ENCODE assay signal across 1 cellular context in genomic region chr6:32752580-32752979, GRCh38.
A peak's percentile ranks its signal among the peaks of the same experiment; 100 is the strongest.
TF ChIP-seq lines count a peak whose summit lies in the region.

No MANE protein-coding gene starts in this region.

TF ChIP-seq in K562, 482 proteins besides CTCF, POLR2A, EP300 and RAD21 (continued from another document):
- TF ChIP-seq, protein P1, sequence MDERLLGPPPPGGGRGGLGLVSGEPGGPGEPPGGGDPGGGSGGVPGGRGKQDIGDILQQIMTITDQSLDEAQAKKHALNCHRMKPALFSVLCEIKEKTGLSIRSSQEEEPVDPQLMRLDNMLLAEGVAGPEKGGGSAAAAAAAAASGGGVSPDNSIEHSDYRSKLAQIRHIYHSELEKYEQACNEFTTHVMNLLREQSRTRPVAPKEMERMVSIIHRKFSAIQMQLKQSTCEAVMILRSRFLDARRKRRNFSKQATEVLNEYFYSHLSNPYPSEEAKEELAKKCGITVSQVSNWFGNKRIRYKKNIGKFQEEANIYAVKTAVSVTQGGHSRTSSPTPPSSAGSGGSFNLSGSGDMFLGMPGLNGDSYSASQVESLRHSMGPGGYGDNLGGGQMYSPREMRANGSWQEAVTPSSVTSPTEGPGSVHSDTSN (CRISPR knock-in tag; IDR thresholded peaks at IDR 0.05; ENCODE audit: low read depth): no peak
- TF ChIP-seq, protein P1 (tag; conservative IDR thresholded peaks at IDR 0.05; ENCODE audit: low read depth): peak; percentile 52
